In genomic region chr17:8877984-8878383, GRCh38 we compare ENCODE assay signal across 14 cellular contexts. TPM values are rescaled to one million over a fixed set of nuclear protein-coding genes. Genes with fewer than 3 reads are reported as not detected.
"Had no signal": no experiment of that assay in that cellular context is flagged by ENCODE, and none has a peak within 500 bp of the region (broad histone marks: within the 10 kb centered on the region; RNA-seq: fewer than 3 reads in every experiment).

No MANE protein-coding gene starts in this region.

- H3K27ac ChIP-seq: esophagus squamous epithelium, foreskin keratinocyte, thyroid gland, vagina had no signal

- H3K4me3 Mint-ChIP-seq: nephron progenitor cell; T-helper 2 cell treated with Interferon-gamma antibody and Interleukin-4, amounts not matched to agents 5 μg/mL and 100 μg/mL, for 36 hours had no signal

- H3K36me3 ChIP-seq: esophagus squamous epithelium, thyroid gland, vagina had no signal

- H3K4me1 ChIP-seq: foreskin keratinocyte, thyroid gland, vagina had no signal

- H3K4me3 ChIP-seq: esophagus squamous epithelium, mucosa of descending colon, thyroid gland, vagina had no signal

- H3K27ac Mint-ChIP-seq: nephron progenitor cell; T-helper 2 cell treated with Interferon-gamma antibody and Interleukin-4, amounts not matched to agents 5 μg/mL and 100 μg/mL, for 36 hours had no signal

- FAIRE-seq: astrocyte, islet of Langerhans had no signal

- H3K9me3 ChIP-seq: esophagus squamous epithelium, mucosa of descending colon, thyroid gland, vagina had no signal

- DNase-seq: activated CD4-positive, alpha-beta T cell treated with anti-CD3 and anti-CD28 coated beads, Interleukin-2, amount 50 U/mL, for 48 hours; esophagus squamous epithelium; foreskin keratinocyte; mammary epithelial cell; mucosa of descending colon; nephron progenitor cell; stimulated activated CD4-positive, alpha-beta T cell treated with anti-CD3 and anti-CD28 coated beads, Interleukin-4, amount 100 ng/mL, for 4 hours; thyroid gland had no signal

- H3K27me3 ChIP-seq: thyroid gland, vagina had no signal

- ATAC-seq: foreskin keratinocyte, mucosa of descending colon had no signal

- H3K9me3 Mint-ChIP-seq: nephron progenitor cell; T-helper 2 cell treated with Interferon-gamma antibody and Interleukin-4, amounts not matched to agents 5 μg/mL and 100 μg/mL, for 36 hours had no signal

RNA-seq across cellular contexts. Expression of gene PIK3R6, which starts 10.5 kb away (rescaled TPM):
- total RNA-seq: astrocyte, foreskin keratinocyte, osteocyte, pulmonary artery endothelial cell had no signal
- polyA plus RNA-seq: foreskin keratinocyte had no signal
